12 cellular contexts compared by ENCODE assay signal in genomic region chr4:80035336-80035735, GRCh38. TPM values are rescaled to one million over a fixed set of nuclear protein-coding genes. Genes with fewer than 3 reads are reported as not detected.
DNase-seq lines count a peak whose midpoint lies in the region; ATAC-seq and TF ChIP-seq lines count a peak whose summit lies in the region.
"Had no signal": no experiment of that assay in that cellular context is flagged by ENCODE, and none has a peak within 500 bp of the region (broad histone marks: within the 10 kb centered on the region; RNA-seq: fewer than 3 reads in every experiment).

No MANE protein-coding gene starts in this region.

- no TSS peak for BruUV-seq in PC-3 (replicated peaks; lab: Mats Ljungman, UMichigan)

- no peaks in the 10 kb centered on the region for H4K20me1 ChIP-seq in PC-3 (ENCODE audit: low read length)
- H4K20me1 ChIP-seq in hepatocyte (ENCODE audit: insufficient read depth, poor library complexity, severe bottlenecking) = no peaks in the 10 kb centered on the region

- H3K27ac ChIP-seq in CD4-positive, CD25-positive, alpha-beta regulatory T cell (ENCODE audit: insufficient read depth, low read length, poor library complexity, severe bottlenecking) = peak overlapping the region; percentile 55
- no peak overlapping the region for H3K27ac ChIP-seq in PC-3 (ENCODE audit: low read length)
- no peak overlapping the region for H3K27ac ChIP-seq in hepatocyte

- DNase-seq in CD4-positive, CD25-positive, alpha-beta regulatory T cell = peak in 1 of 3 donors; percentile 40
- DNase-seq in PC-3 (no peak), hepatocyte (ENCODE audit: low spot score) (peak; percentile 56), anterior cingulate cortex (lab: John Stamatoyannopoulos, UW) (no peak)
- no peak for DNase-seq in stimulated activated CD4-positive, alpha-beta T cell treated with anti-CD3 and anti-CD28 coated beads, Interleukin-2, amount 100 ng/mL, for 24 hours
- DNase-seq: activated CD8-positive, alpha-beta memory T cell treated with anti-CD3 and anti-CD28 coated beads, Interleukin-2, amount 50 U/mL, for 48 hours; NCI-H1092 treated with DMSO at 0.1 percent for 48 hours had no signal

- peak overlapping the region; percentile 16 for H3K4me3 ChIP-seq in CD4-positive, CD25-positive, alpha-beta regulatory T cell (ENCODE audit: low read depth, low read length)
- H3K4me3 ChIP-seq in PC-3 (ENCODE audit: low read length) = no peak overlapping the region
- no peak overlapping the region for H3K4me3 ChIP-seq in hepatocyte
- H3K4me3 ChIP-seq: coronary artery had no signal

- no peaks in the 10 kb centered on the region for H3F3A ChIP-seq in PC-3 (ENCODE audit: low read length, unreplicated experiment)

- H3K79me2 ChIP-seq in PC-3 (ENCODE audit: low read length) = 0 out of 2 replicates have a peak, but pooled peaks cover 4% of the 10 kb centered on the region
- no peaks in the 10 kb centered on the region for H3K79me2 ChIP-seq in hepatocyte

- peaks cover 20% of the 10 kb centered on the region for H3K4me1 ChIP-seq in CD4-positive, CD25-positive, alpha-beta regulatory T cell (ENCODE audit: control insufficient read depth, insufficient read depth, low read length, poor library complexity, severe bottlenecking)
- no peaks in the 10 kb centered on the region for H3K4me1 ChIP-seq in PC-3 (ENCODE audit: insufficient read depth, low read length)
- H3K4me1 ChIP-seq in hepatocyte (ENCODE audit: insufficient read depth) = no peaks in the 10 kb centered on the region

- TF ChIP-seq CTCF in PC-3 (conservative IDR thresholded peaks at IDR 0.05; ENCODE audit: low read depth, low read length) (no peak), hepatocyte (IDR thresholded peaks at IDR 0.05; ENCODE audit: poor library complexity) (no peak)

- H3K4me3 Mint-ChIP-seq in CD4-positive, CD25-positive, alpha-beta regulatory T cell = peak overlapping the region in 1 of 4 donors; percentile 24
- H3K4me3 Mint-ChIP-seq: stimulated activated memory B cell treated with anti-CD40 and anti-IgM and Interleukin-4, amounts not matched to agents 10 μg/mL and 1 μg/mL and 100 μg/mL, for 72 hours had no signal

- no peak overlapping the region for H3K9ac ChIP-seq in PC-3 (ENCODE audit: low read length)

- H3K36me3 Mint-ChIP-seq in CD4-positive, CD25-positive, alpha-beta regulatory T cell = peaks cover 35% of the 10 kb centered on the region

- no peaks in the 10 kb centered on the region for H3K9me3 ChIP-seq in CD4-positive, CD25-positive, alpha-beta regulatory T cell (ENCODE audit: control insufficient read depth in 2 of 2, low read length in 2 of 2)
- H3K9me3 ChIP-seq in PC-3 (ENCODE audit: low read length) (no peaks in the 10 kb centered on the region), hepatocyte (ENCODE audit: low read depth) (no peaks in the 10 kb centered on the region)

- peaks cover 40% of the 10 kb centered on the region for H3K36me3 ChIP-seq in CD4-positive, CD25-positive, alpha-beta regulatory T cell (ENCODE audit: control insufficient read depth, insufficient read depth, low read length)
- H3K36me3 ChIP-seq in PC-3 (ENCODE audit: low read depth, low read length) (peaks cover 26% of the 10 kb centered on the region), hepatocyte (replicated peaks; ENCODE audit: insufficient read depth, low read depth) (no peaks in the 10 kb centered on the region)

- H3K27ac Mint-ChIP-seq in CD4-positive, CD25-positive, alpha-beta regulatory T cell = no peak overlapping the region
- H3K27ac Mint-ChIP-seq: stimulated activated memory B cell treated with anti-CD40 and anti-IgM and Interleukin-4, amounts not matched to agents 10 μg/mL and 1 μg/mL and 100 μg/mL, for 72 hours had no signal

- no peaks in the 10 kb centered on the region for H3K9me3 Mint-ChIP-seq in CD4-positive, CD25-positive, alpha-beta regulatory T cell

- peaks cover 20 to 51% (median 36%) of the 10 kb centered on the region in 4 donors for H3K4me1 Mint-ChIP-seq in CD4-positive, CD25-positive, alpha-beta regulatory T cell

- 77% methylated on average over 2 of the region's 2 CpGs for WGBS in hepatocyte (ENCODE audit: low lambda C conversion rate, missing lambda C conversion rate)

- H2AFZ ChIP-seq in PC-3 (ENCODE audit: low read length) (no peak overlapping the region), hepatocyte (no peak overlapping the region)

- POLR2A ChIA-PET in PC-3 (lab: Charles Lee; ENCODE audit: unreplicated experiment) = no interaction called here

- intact Hi-C loops in PC-3 (cut with micrococcal nuclease) = no loop called here

- H3K9me2 ChIP-seq in PC-3 (replicated peaks; ENCODE audit: low read length) = no peaks in the 10 kb centered on the region
- no peaks in the 10 kb centered on the region for H3K9me2 ChIP-seq in hepatocyte (replicated peaks; ENCODE audit: insufficient read depth)

- H3K27me3 ChIP-seq in CD4-positive, CD25-positive, alpha-beta regulatory T cell (ENCODE audit: control insufficient read depth, insufficient read depth, low read length) = no peaks in the 10 kb centered on the region
- H3K27me3 ChIP-seq in PC-3 (ENCODE audit: low read length) (no peaks in the 10 kb centered on the region), hepatocyte (no peaks in the 10 kb centered on the region)

- no peaks in the 10 kb centered on the region for H3K27me3 Mint-ChIP-seq in CD4-positive, CD25-positive, alpha-beta regulatory T cell
- H3K27me3 Mint-ChIP-seq: stimulated activated memory B cell treated with anti-CD40 and anti-IgM and Interleukin-4, amounts not matched to agents 10 μg/mL and 1 μg/mL and 100 μg/mL, for 72 hours had no signal

- CTCF ChIA-PET in PC-3 (lab: Charles Lee) = no interaction called here

- no peak overlapping the region for H3K4me2 ChIP-seq in PC-3 (ENCODE audit: low read length)
- H3K4me2 ChIP-seq in hepatocyte = no peak overlapping the region

- peak in 1 of 2 donors; percentile 31 for ATAC-seq in CD4-positive, CD25-positive, alpha-beta regulatory T cell (ENCODE audit: low read depth in 2 of 2)
- ATAC-seq in GM18909 (IDR thresholded peaks at IDR 0.05; ENCODE audit: poor library complexity, unreplicated experiment) (peak; percentile 57), PC-3 (peak; percentile 29; the same call in 1 of the 2 replicates), HG02763 (IDR thresholded peaks at IDR 0.05; ENCODE audit: unreplicated experiment) (no peak), GM18868 (IDR thresholded peaks at IDR 0.05; ENCODE audit: unreplicated experiment) (no peak)
- ATAC-seq: stimulated activated memory B cell treated with anti-CD40 and anti-IgM and Interleukin-4, amounts not matched to agents 10 μg/mL and 1 μg/mL and 100 μg/mL, for 72 hours had no signal

RNA-seq across cellular contexts. Expression of gene ANTXR2, which starts 37.7 kb away (rescaled TPM):
- 117 TPM for total RNA-seq in CD4-positive, CD25-positive, alpha-beta regulatory T cell
- 10 to 100 TPM; 66.4 to 98.4 (median 69.1) TPM for polyA plus RNA-seq in CD4-positive, CD25-positive, alpha-beta regulatory T cell
- total RNA-seq in PC-3 (2014; rRNA removed) (43.9 and 56.3 TPM in 2 replicates), hepatocyte (41.8 and 46.5 TPM in 2 replicates)
- polyA plus RNA-seq in hepatocyte = 25.2 and 30.7 TPM in 2 replicates

Comparison
In these comparisons a context has a peak if more than half of its experiments do, and no peak if none do; other contexts are left out.
1. ATAC-seq: peak in GM18909 (single experiment) and PC-3 (single experiment); none in HG02763 (single experiment) and GM18868 (single experiment).